ENCODE assay signal across 18 cellular contexts in genomic region chr15:60691508-60692047, GRCh38.
DNase-seq lines count a peak whose midpoint lies in the region; ATAC-seq and TF ChIP-seq lines count a peak whose summit lies in the region.
"Had no signal": no experiment of that assay in that cellular context is flagged by ENCODE, and none has a peak within 500 bp of the region (broad histone marks: within the 10 kb centered on the region; RNA-seq: fewer than 3 reads in every experiment).

No MANE protein-coding gene starts in this region.

- H3K9me3 ChIP-seq in CD4-positive, alpha-beta memory T cell (ENCODE audit: control insufficient read depth in 1 of 2, low read length in 2 of 2): no peaks in the 10 kb centered on the region
- H3K9me3 ChIP-seq in T-helper 17 cell (ENCODE audit: control insufficient read depth, low read length, poor library complexity, severe bottlenecking) (no peaks in the 10 kb centered on the region), right lobe of liver (no peaks in the 10 kb centered on the region), right cardiac atrium (ENCODE audit: control insufficient read depth, low read length) (no peaks in the 10 kb centered on the region), BE2C (no peaks in the 10 kb centered on the region)
- H3K9me3 ChIP-seq: BLaER1, Caco-2, HAP-1 had no signal

- peaks cover 0 to 2% (median 0%) of the 10 kb centered on the region in 8 donors for H3K9me3 Mint-ChIP-seq in CD4-positive, alpha-beta memory T cell
- H3K9me3 Mint-ChIP-seq: CD8-positive, alpha-beta T cell; GM23338; HFFc6 had no signal

- WGBS in right lobe of liver (ENCODE audit: insufficient coverage, low coverage, low lambda C conversion rate, missing lambda C conversion rate): 26% methylated on average over 2 of the region's 2 CpGs
- WGBS in right cardiac atrium: 95% methylated on average over 2 of the region's 2 CpGs

- H3K4me3 Mint-ChIP-seq in CD4-positive, alpha-beta memory T cell: peak overlapping the region in 1 of 8 donors; percentile 11
- H3K4me3 Mint-ChIP-seq in T-helper 17 cell: no peak overlapping the region
- H3K4me3 Mint-ChIP-seq: CD8-positive, alpha-beta T cell; GM23338; HFFc6 had no signal

- CTCF ChIA-PET in CD4-positive, alpha-beta memory T cell (lab: Charles Lee; ENCODE audit: partially characterized antibody): interaction anchor here (0.8 to 1.4 kb wide), 4 partner anchors 15 to 171 kb away, joined by 3 to 5 read pairs (median 3); no protein-coding TSS in a partner anchor

- no peak overlapping the region for H3K27ac ChIP-seq in CD4-positive, alpha-beta memory T cell (ENCODE audit: low read depth, low read length)
- H3K27ac ChIP-seq in right lobe of liver: peak overlapping the region in 2 of 3 donors; percentile 71 to 77
- H3K27ac ChIP-seq in right cardiac atrium (ENCODE audit: low read length): no peak overlapping the region
- H3K27ac ChIP-seq: BLaER1, C4-2B had no signal

- no peaks in the 10 kb centered on the region for H3K36me3 ChIP-seq in CD4-positive, alpha-beta memory T cell (ENCODE audit: insufficient read depth, low read length)
- H3K36me3 ChIP-seq in right lobe of liver (no peaks in the 10 kb centered on the region), BE2C (no peaks in the 10 kb centered on the region)
- H3K36me3 ChIP-seq: BLaER1, HAP-1 had no signal

- peaks cover 44% of the 10 kb centered on the region for H3K4me1 ChIP-seq in CD4-positive, alpha-beta memory T cell (ENCODE audit: insufficient read depth, low read length)
- H3K4me1 ChIP-seq in right lobe of liver (peaks cover 0 to 65% (median 19%) of the 10 kb centered on the region in 4 donors), right cardiac atrium (ENCODE audit: control insufficient read depth, insufficient read depth, low read length) (no peaks in the 10 kb centered on the region), BE2C (peaks cover 3% of the 10 kb centered on the region; the same call in 1 of the 2 replicates)
- H3K4me1 ChIP-seq: BLaER1, Caco-2, HAP-1 had no signal

- no peak for DNase-seq in CD4-positive, alpha-beta memory T cell
- DNase-seq in T-helper 17 cell (no peak), fibroblast of villous mesenchyme (ENCODE audit: low read depth) (peak; percentile 19), right lobe of liver (no peak), H4 (ENCODE audit: low spot score) (no peak), right cardiac atrium (no peak), BE2C (no peak)
- DNase-seq: Caco-2; CD8-positive, alpha-beta T cell; DMS153; DND-41; HFFc6 had no signal

- TF ChIP-seq CTCF in fibroblast of villous mesenchyme (IDR thresholded peaks at IDR 0.05; ENCODE audit: insufficient read depth, low read depth, low read length) (no peak), right lobe of liver (IDR thresholded peaks at IDR 0.05) (no peak), BE2C (IDR thresholded peaks at IDR 0.05; ENCODE audit: low read depth, low read length) (no peak)

- H3K4me3 ChIP-seq in CD4-positive, alpha-beta memory T cell (ENCODE audit: low read length in 2 of 2): no peak overlapping the region
- H3K4me3 ChIP-seq in fibroblast of villous mesenchyme (ENCODE audit: low read depth, low read length): no peak overlapping the region
- H3K4me3 ChIP-seq in right lobe of liver: no peak overlapping the region
- H3K4me3 ChIP-seq in right cardiac atrium (ENCODE audit: low read length): no peak overlapping the region
- H3K4me3 ChIP-seq in BE2C (ENCODE audit: low read depth, low read length): no peak overlapping the region
- H3K4me3 ChIP-seq: BLaER1, GM12878, GM23338, HAP-1 had no signal

- TF ChIP-seq POLR2A in right lobe of liver (IDR thresholded peaks at IDR 0.05): no peak

- H3K36me3 Mint-ChIP-seq in CD4-positive, alpha-beta memory T cell: peaks cover 0 to 3% of the 10 kb centered on the region in 2 donors
- H3K36me3 Mint-ChIP-seq in T-helper 17 cell (ENCODE audit: low read depth): peaks cover 4% of the 10 kb centered on the region
- H3K36me3 Mint-ChIP-seq: CD8-positive, alpha-beta T cell had no signal

- ATAC-seq in T-helper 17 cell: no peak
- ATAC-seq in right lobe of liver: peak; percentile 49 to 71 (median 60)
- no peak for ATAC-seq in esophagus mucosa
- no peak for ATAC-seq in right cardiac atrium
- ATAC-seq: CD8-positive, alpha-beta T cell; GM12878; GM23338 had no signal

- H3K27ac Mint-ChIP-seq in CD4-positive, alpha-beta memory T cell: peak overlapping the region in 4 of 7 donors; percentile 5 to 54 (median 12)
- peak overlapping the region; percentile 99 for H3K27ac Mint-ChIP-seq in T-helper 17 cell
- H3K27ac Mint-ChIP-seq: CD8-positive, alpha-beta T cell; GM23338; HFFc6 had no signal

- POLR2A ChIA-PET in CD4-positive, alpha-beta memory T cell (lab: Charles Lee; ENCODE audit: partially characterized antibody): interaction anchor here (0.7 to 2.4 kb wide), 4 partner anchors 10 to 106 kb away, joined by 3 to 7 read pairs (median 4); no protein-coding TSS in a partner anchor

- H3K27me3 ChIP-seq in CD4-positive, alpha-beta memory T cell (ENCODE audit: insufficient read depth, low read length): no peaks in the 10 kb centered on the region
- no peaks in the 10 kb centered on the region for H3K27me3 ChIP-seq in right lobe of liver
- no peaks in the 10 kb centered on the region for H3K27me3 ChIP-seq in right cardiac atrium (ENCODE audit: control insufficient read depth, insufficient read depth)
- no peaks in the 10 kb centered on the region for H3K27me3 ChIP-seq in BE2C
- H3K27me3 ChIP-seq: BLaER1 had no signal

- H3K4me1 Mint-ChIP-seq in CD4-positive, alpha-beta memory T cell: peaks cover 44 to 66% (median 48%) of the 10 kb centered on the region in 4 donors
- peaks cover 50% of the 10 kb centered on the region for H3K4me1 Mint-ChIP-seq in T-helper 17 cell

- H3K27me3 Mint-ChIP-seq in CD4-positive, alpha-beta memory T cell: no peaks in the 10 kb centered on the region
- no peaks in the 10 kb centered on the region for H3K27me3 Mint-ChIP-seq in T-helper 17 cell

- intact Hi-C loops in CD4-positive, alpha-beta memory T cell (cut with micrococcal nuclease): loop anchor here (10.0 kb wide), 1 partner anchor 53 kb away; no protein-coding TSS in a partner anchor
- intact Hi-C loops in right lobe of liver (cut with DNase I) (no loop called here), right cardiac atrium (cut with DNase I) (no loop called here)

Comparison
In these comparisons a context has a peak if more than half of its experiments do, and no peak if none do; other contexts are left out.
1. H3K27ac ChIP-seq: peak in right lobe of liver (2 of 3); none in CD4-positive, alpha-beta memory T cell (single experiment) and right cardiac atrium (single experiment).
2. ATAC-seq: peak in right lobe of liver (4 of 4); none in T-helper 17 cell (single experiment), esophagus mucosa (single experiment) and right cardiac atrium (0 of 2).